In genomic region chr9:114512337-114512874, GRCh38 we compare ENCODE assay signal across 18 cellular contexts.
"Had no signal": no experiment of that assay in that cellular context is flagged by ENCODE, and none has a peak within 500 bp of the region (broad histone marks: within the 10 kb centered on the region; RNA-seq: fewer than 3 reads in every experiment).

No MANE protein-coding gene starts in this region.

- H3K9me3 ChIP-seq: esophagus squamous epithelium, heart left ventricle, right lobe of liver had no signal

- H3K27ac ChIP-seq: esophagus squamous epithelium, heart left ventricle, right lobe of liver, skin epidermis had no signal

- H3K27ac Mint-ChIP-seq: activated naive CD8-positive, alpha-beta T cell treated with anti-CD3 and anti-CD28 coated beads for 36 hours; activated T-helper 2 cell treated with anti-CD3 and anti-CD28 coated beads, Interferon-gamma antibody, Interleukin-2, Interleukin-4, amounts not matched to agents 10 μg/mL and 5 μg/mL and 100 μg/mL, durations not matched to agents 14 hours and 24 hours and 36 hours had no signal

- DNase-seq: activated CD4-positive, alpha-beta T cell treated with anti-CD3 and anti-CD28 coated beads, Interleukin-2, amount 50 U/mL, for 1 hour; activated CD8-positive, alpha-beta memory T cell treated with anti-CD3 and anti-CD28 coated beads for 24 hours; activated CD8-positive, alpha-beta memory T cell treated with anti-CD3 and anti-CD28 coated beads, Interleukin-2, amount 50 U/mL, for 4 hours; activated naive CD4-positive, alpha-beta T cell; activated naive CD8-positive, alpha-beta T cell treated with anti-CD3 and anti-CD28 coated beads for 36 hours; activated T-cell treated with anti-CD3 and anti-CD28 coated beads, Interleukin-2, amount 50 U/mL, for 4 hours; esophagus squamous epithelium; heart left ventricle; left cardiac atrium; mesenchymal stem cell; naive B cell; nucleus accumbens; right lobe of liver; stimulated activated CD4-positive, alpha-beta T cell treated with anti-CD3 and anti-CD28 coated beads, Interleukin-2, amount 100 ng/mL, for 48 hours; stimulated activated naive CD4-positive, alpha-beta T cell treated with Interleukin-2 at 50 U/mL for 16 hours had no signal

- H3K4me1 ChIP-seq: esophagus squamous epithelium, right lobe of liver had no signal

- H3K36me3 ChIP-seq: esophagus squamous epithelium, heart left ventricle, right lobe of liver had no signal

- H3K4me3 ChIP-seq: esophagus squamous epithelium, heart left ventricle, right lobe of liver, skin epidermis had no signal

- H3K9me3 Mint-ChIP-seq: activated naive CD8-positive, alpha-beta T cell treated with anti-CD3 and anti-CD28 coated beads for 36 hours; activated T-cell treated with anti-CD3 and anti-CD28 coated beads, Interleukin-2, amount 50 U/mL, for 4 hours; activated T-helper 2 cell treated with anti-CD3 and anti-CD28 coated beads, Interferon-gamma antibody, Interleukin-2, Interleukin-4, amounts not matched to agents 10 μg/mL and 5 μg/mL and 100 μg/mL, durations not matched to agents 14 hours and 24 hours and 36 hours; central memory CD8-positive, alpha-beta T cell; naive B cell had no signal

- ATAC-seq: heart left ventricle, left cardiac atrium had no signal

- H3K27me3 ChIP-seq: right lobe of liver had no signal

- H3K36me3 Mint-ChIP-seq: activated naive CD8-positive, alpha-beta T cell treated with anti-CD3 and anti-CD28 coated beads for 36 hours; naive B cell had no signal

- H3K4me3 Mint-ChIP-seq: activated naive CD8-positive, alpha-beta T cell treated with anti-CD3 and anti-CD28 coated beads for 36 hours; activated T-cell treated with anti-CD3 and anti-CD28 coated beads, Interleukin-2, amount 50 U/mL, for 4 hours; central memory CD8-positive, alpha-beta T cell; naive B cell had no signal
